In genomic region chr1:209318302-209319056, GRCh38 we compare ENCODE assay signal across 1 cellular context.
TF ChIP-seq lines count a peak whose summit lies in the region.

No MANE protein-coding gene starts in this region.

TF ChIP-seq in WTC11, 78 proteins besides CTCF, POLR2A, EP300 and RAD21 (continued from another document):
- TF ChIP-seq, protein P1, sequence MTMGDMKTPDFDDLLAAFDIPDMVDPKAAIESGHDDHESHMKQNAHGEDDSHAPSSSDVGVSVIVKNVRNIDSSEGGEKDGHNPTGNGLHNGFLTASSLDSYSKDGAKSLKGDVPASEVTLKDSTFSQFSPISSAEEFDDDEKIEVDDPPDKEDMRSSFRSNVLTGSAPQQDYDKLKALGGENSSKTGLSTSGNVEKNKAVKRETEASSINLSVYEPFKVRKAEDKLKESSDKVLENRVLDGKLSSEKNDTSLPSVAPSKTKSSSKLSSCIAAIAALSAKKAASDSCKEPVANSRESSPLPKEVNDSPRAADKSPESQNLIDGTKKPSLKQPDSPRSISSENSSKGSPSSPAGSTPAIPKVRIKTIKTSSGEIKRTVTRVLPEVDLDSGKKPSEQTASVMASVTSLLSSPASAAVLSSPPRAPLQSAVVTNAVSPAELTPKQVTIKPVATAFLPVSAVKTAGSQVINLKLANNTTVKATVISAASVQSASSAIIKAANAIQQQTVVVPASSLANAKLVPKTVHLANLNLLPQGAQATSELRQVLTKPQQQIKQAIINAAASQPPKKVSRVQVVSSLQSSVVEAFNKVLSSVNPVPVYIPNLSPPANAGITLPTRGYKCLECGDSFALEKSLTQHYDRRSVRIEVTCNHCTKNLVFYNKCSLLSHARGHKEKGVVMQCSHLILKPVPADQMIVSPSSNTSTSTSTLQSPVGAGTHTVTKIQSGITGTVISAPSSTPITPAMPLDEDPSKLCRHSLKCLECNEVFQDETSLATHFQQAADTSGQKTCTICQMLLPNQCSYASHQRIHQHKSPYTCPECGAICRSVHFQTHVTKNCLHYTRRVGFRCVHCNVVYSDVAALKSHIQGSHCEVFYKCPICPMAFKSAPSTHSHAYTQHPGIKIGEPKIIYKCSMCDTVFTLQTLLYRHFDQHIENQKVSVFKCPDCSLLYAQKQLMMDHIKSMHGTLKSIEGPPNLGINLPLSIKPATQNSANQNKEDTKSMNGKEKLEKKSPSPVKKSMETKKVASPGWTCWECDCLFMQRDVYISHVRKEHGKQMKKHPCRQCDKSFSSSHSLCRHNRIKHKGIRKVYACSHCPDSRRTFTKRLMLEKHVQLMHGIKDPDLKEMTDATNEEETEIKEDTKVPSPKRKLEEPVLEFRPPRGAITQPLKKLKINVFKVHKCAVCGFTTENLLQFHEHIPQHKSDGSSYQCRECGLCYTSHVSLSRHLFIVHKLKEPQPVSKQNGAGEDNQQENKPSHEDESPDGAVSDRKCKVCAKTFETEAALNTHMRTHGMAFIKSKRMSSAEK (CRISPR knock-in tag; IDR thresholded peaks at IDR 0.05; ENCODE audit: borderline replicate concordance): no peak
- TF ChIP-seq ATF2 (CRISPR knock-in tag; IDR thresholded peaks at IDR 0.05; ENCODE audit: borderline replicate concordance, low read depth) (no peak), AR (CRISPR knock-in tag; IDR thresholded peaks at IDR 0.05) (no peak), JUN (CRISPR knock-in tag; IDR thresholded peaks at IDR 0.05) (no peak), ZBTB21 (CRISPR knock-in tag; IDR thresholded peaks at IDR 0.05; ENCODE audit: borderline replicate concordance) (no peak)
- TF ChIP-seq, protein P2, sequence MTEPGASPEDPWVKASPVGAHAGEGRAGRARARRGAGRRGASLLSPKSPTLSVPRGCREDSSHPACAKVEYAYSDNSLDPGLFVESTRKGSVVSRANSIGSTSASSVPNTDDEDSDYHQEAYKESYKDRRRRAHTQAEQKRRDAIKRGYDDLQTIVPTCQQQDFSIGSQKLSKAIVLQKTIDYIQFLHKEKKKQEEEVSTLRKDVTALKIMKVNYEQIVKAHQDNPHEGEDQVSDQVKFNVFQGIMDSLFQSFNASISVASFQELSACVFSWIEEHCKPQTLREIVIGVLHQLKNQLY (CRISPR knock-in tag; IDR thresholded peaks at IDR 0.05): no peak
- TF ChIP-seq, protein P3, sequence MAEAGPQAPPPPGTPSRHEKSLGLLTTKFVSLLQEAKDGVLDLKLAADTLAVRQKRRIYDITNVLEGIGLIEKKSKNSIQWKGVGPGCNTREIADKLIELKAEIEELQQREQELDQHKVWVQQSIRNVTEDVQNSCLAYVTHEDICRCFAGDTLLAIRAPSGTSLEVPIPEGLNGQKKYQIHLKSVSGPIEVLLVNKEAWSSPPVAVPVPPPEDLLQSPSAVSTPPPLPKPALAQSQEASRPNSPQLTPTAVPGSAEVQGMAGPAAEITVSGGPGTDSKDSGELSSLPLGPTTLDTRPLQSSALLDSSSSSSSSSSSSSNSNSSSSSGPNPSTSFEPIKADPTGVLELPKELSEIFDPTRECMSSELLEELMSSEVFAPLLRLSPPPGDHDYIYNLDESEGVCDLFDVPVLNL (CRISPR knock-in tag; IDR thresholded peaks at IDR 0.05; ENCODE audit: borderline replicate concordance, low read depth): no peak
- TF ChIP-seq, protein P4, sequence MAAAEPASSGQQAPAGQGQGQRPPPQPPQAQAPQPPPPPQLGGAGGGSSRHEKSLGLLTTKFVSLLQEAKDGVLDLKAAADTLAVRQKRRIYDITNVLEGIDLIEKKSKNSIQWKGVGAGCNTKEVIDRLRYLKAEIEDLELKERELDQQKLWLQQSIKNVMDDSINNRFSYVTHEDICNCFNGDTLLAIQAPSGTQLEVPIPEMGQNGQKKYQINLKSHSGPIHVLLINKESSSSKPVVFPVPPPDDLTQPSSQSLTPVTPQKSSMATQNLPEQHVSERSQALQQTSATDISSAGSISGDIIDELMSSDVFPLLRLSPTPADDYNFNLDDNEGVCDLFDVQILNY (CRISPR knock-in tag; IDR thresholded peaks at IDR 0.05): no peak
- TF ChIP-seq, protein P5, sequence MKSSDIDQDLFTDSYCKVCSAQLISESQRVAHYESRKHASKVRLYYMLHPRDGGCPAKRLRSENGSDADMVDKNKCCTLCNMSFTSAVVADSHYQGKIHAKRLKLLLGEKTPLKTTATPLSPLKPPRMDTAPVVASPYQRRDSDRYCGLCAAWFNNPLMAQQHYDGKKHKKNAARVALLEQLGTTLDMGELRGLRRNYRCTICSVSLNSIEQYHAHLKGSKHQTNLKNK (CRISPR knock-in tag; IDR thresholded peaks at IDR 0.05): no peak
